ENCODE assay signal across 11 cellular contexts in genomic region chr1:63004868-63005267, GRCh38.
DNase-seq lines count a peak whose midpoint lies in the region; ATAC-seq, FAIRE-seq and TF ChIP-seq lines count a peak whose summit lies in the region.
"Had no signal": no experiment of that assay in that cellular context is flagged by ENCODE, and none has a peak within 500 bp of the region (broad histone marks: within the 10 kb centered on the region; RNA-seq: fewer than 3 reads in every experiment).

No MANE protein-coding gene starts in this region.

- ATAC-seq in Right ventricle myocardium superior (ENCODE audit: poor library complexity) (no peak), GM21367 (IDR thresholded peaks at IDR 0.05; ENCODE audit: unreplicated experiment) (no peak), GM18519 (IDR thresholded peaks at IDR 0.05; ENCODE audit: low FRiP score, unreplicated experiment) (no peak)

- DNase-seq in left ventricle myocardium inferior: no peak
- no peak for DNase-seq in Right ventricle myocardium superior
- peak; percentile 71 for DNase-seq in SK-MEL-5 (ENCODE audit: low read depth, low spot score)
- DNase-seq in globus pallidus (ENCODE audit: low spot score): peak; percentile 30
- peak; percentile 23 for DNase-seq in urothelium cell line (ENCODE audit: low spot score)
- no peak for DNase-seq in OCI-M1 (lab: John Stamatoyannopoulos, UW)
- DNase-seq: NCI-H2107 had no signal

- H3K27ac ChIP-seq in left ventricle myocardium inferior (replicated peaks): no peak overlapping the region
- H3K27ac ChIP-seq: BLaER1 treated with 17β-estradiol and CSF1 and Interleukin-3, amounts not matched to agents 10 nM and 100 nM had no signal

- H3K4me3 ChIP-seq in left ventricle myocardium inferior: no peak overlapping the region
- H3K4me3 ChIP-seq: BLaER1 treated with 17β-estradiol and CSF1 and Interleukin-3, amounts not matched to agents 10 nM and 100 nM had no signal

- H3K9me3 ChIP-seq in left ventricle myocardium inferior (replicated peaks): no peaks in the 10 kb centered on the region
- H3K9me3 ChIP-seq: BLaER1 treated with 17β-estradiol and CSF1 and Interleukin-3, amounts not matched to agents 10 nM and 100 nM had no signal

- peaks cover 55% of the 10 kb centered on the region for H3K27me3 ChIP-seq in left ventricle myocardium inferior (ENCODE audit: low read depth)
- H3K27me3 ChIP-seq: BLaER1 treated with 17β-estradiol and CSF1 and Interleukin-3, amounts not matched to agents 10 nM and 100 nM had no signal

- H3K36me3 ChIP-seq in left ventricle myocardium inferior: no peaks in the 10 kb centered on the region
- H3K36me3 ChIP-seq: BLaER1 treated with 17β-estradiol and CSF1 and Interleukin-3, amounts not matched to agents 10 nM and 100 nM had no signal

- H3K4me1 ChIP-seq in left ventricle myocardium inferior: no peaks in the 10 kb centered on the region

- no peak for FAIRE-seq in urothelium cell line (lab: Jason Lieb, UNC)
- FAIRE-seq: islet of Langerhans had no signal

- intact Hi-C loops in left ventricle myocardium inferior (cut with micrococcal nuclease): no loop called here
- intact Hi-C loops in Right ventricle myocardium superior (cut with DNase I): no loop called here

- TF ChIP-seq CTCF in left ventricle myocardium inferior (IDR thresholded peaks at IDR 0.05; ENCODE audit: borderline replicate concordance): peak; percentile 41

- in situ Hi-C loops in SK-MEL-5 (cut with HindIII; ENCODE audit: low pct_unique_long_range_greater_than_20kb, low sequenced_read_pairs): loop anchor here (25.0 kb wide), 1 partner anchor 107 kb away; no protein-coding TSS in a partner anchor

Comparison
In these comparisons a context has a peak if more than half of its experiments do, and no peak if none do; other contexts are left out.
1. DNase-seq: peak in SK-MEL-5 (single experiment), globus pallidus (single experiment) and urothelium cell line (single experiment); none in left ventricle myocardium inferior (single experiment), Right ventricle myocardium superior (single experiment) and OCI-M1 (single experiment).